17 cellular contexts compared by ENCODE assay signal in the genomic region with DNA sequence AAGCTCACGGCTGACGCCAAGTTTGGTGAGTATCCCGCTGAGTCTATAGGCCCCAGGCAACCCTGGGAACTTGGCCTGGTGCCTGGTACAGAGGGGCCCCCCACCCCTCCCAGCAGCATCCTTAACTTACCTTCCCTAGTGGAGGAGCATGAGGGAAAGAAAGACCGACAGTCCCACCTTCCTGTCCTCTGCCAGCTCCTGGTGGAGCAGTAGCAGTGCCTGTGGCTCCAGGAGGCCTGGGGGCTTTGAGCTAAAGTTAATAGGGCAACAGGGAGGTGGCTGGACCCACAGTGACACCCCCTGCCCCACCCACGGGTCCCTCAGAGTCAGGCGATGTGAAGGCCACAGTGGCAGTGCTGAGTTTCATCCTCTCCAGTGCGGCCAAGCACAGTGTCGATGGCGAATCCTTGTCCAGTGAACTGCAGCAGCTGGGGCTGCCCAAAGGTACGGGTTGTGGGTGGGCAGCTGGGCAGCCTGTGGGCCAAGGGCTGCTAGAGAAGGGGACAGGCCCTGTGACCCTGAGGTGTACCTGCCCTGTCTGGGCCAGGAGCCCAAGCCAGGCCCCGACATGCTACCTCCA. TPM values are rescaled to one million over a fixed set of nuclear protein-coding genes. Genes with fewer than 3 reads are reported as not detected.
DNase-seq lines count a peak whose midpoint lies in the region; ATAC-seq, FAIRE-seq and TF ChIP-seq lines count a peak whose summit lies in the region.
"Had no signal": no experiment of that assay in that cellular context is flagged by ENCODE, and none has a peak within 500 bp of the region (broad histone marks: within the 10 kb centered on the region; RNA-seq: fewer than 3 reads in every experiment).

No MANE protein-coding gene starts in this region.

- DNase-seq in activated T-cell treated with anti-CD3 and anti-CD28 coated beads, Interleukin-2, amount 50 U/mL, for 24 hours = no peak
- DNase-seq in activated T-cell treated with anti-CD3 and anti-CD28 coated beads, Interleukin-2, amount 50 U/mL, for 48 hours = no peak
- no peak for DNase-seq in CD4-positive, CD25-positive, alpha-beta regulatory T cell
- DNase-seq in kidney = peak; percentile 68
- DNase-seq in sigmoid colon = peak; percentile 46
- no peak for DNase-seq in activated CD4-positive, alpha-beta T cell treated with anti-CD3 and anti-CD28 coated beads for 1 hour
- DNase-seq: AML-193, DMS53, GM23248 had no signal

- no peaks in the 10 kb centered on the region for H3K27me3 Mint-ChIP-seq in activated T-cell treated with anti-CD3 and anti-CD28 coated beads, Interleukin-2, amount 50 U/mL, for 24 hours
- no peaks in the 10 kb centered on the region for H3K27me3 Mint-ChIP-seq in CD4-positive, CD25-positive, alpha-beta regulatory T cell

- H3K4me1 Mint-ChIP-seq in activated T-cell treated with anti-CD3 and anti-CD28 coated beads, Interleukin-2, amount 50 U/mL, for 24 hours (ENCODE audit: low read depth) = peaks cover 26% of the 10 kb centered on the region
- H3K4me1 Mint-ChIP-seq in CD4-positive, CD25-positive, alpha-beta regulatory T cell = peaks cover 5 to 33% (median 20%) of the 10 kb centered on the region in 4 donors

- H3K9ac ChIP-seq in kidney (ENCODE audit: low read length in 2 of 2) = no peak overlapping the region
- H3K9ac ChIP-seq: BLaER1, GM23248 had no signal

- no peak for FAIRE-seq in kidney (lab: Jason Lieb, UNC)
- FAIRE-seq: GM12878, GM18507, H54 had no signal

- peaks cover 17% of the 10 kb centered on the region for H3K4me1 ChIP-seq in CD4-positive, CD25-positive, alpha-beta regulatory T cell (ENCODE audit: control insufficient read depth, insufficient read depth, low read length, poor library complexity, severe bottlenecking)
- H3K4me1 ChIP-seq in kidney (ENCODE audit: control insufficient read depth in 1 of 2, insufficient read depth in 1 of 2, low read depth in 1 of 2, low read length in 2 of 2) = peaks cover 0 to 7% of the 10 kb centered on the region in 2 donors
- peaks cover 0 to 19% (median 14%) of the 10 kb centered on the region in 4 donors for H3K4me1 ChIP-seq in sigmoid colon

- no peak overlapping the region for H3K4me3 Mint-ChIP-seq in activated T-cell treated with anti-CD3 and anti-CD28 coated beads, Interleukin-2, amount 50 U/mL, for 24 hours
- H3K4me3 Mint-ChIP-seq in CD4-positive, CD25-positive, alpha-beta regulatory T cell = peak overlapping the region in 1 of 4 donors; percentile 47

- no peaks in the 10 kb centered on the region for H3K9me3 ChIP-seq in CD4-positive, CD25-positive, alpha-beta regulatory T cell (ENCODE audit: control insufficient read depth in 2 of 2, low read length in 2 of 2)
- no peaks in the 10 kb centered on the region for H3K9me3 ChIP-seq in kidney (ENCODE audit: control insufficient read depth in 1 of 2, low read length in 2 of 2)
- H3K9me3 ChIP-seq in sigmoid colon = no peaks in the 10 kb centered on the region
- H3K9me3 ChIP-seq: BLaER1 had no signal

- H3K4me3 ChIP-seq in CD4-positive, CD25-positive, alpha-beta regulatory T cell (ENCODE audit: low read depth, low read length) = no peak overlapping the region
- H3K4me3 ChIP-seq in kidney (ENCODE audit: low read length in 2 of 2) = no peak overlapping the region
- no peak overlapping the region for H3K4me3 ChIP-seq in sigmoid colon
- H3K4me3 ChIP-seq: BLaER1, GM12878, GM23248 had no signal

- no peak for TF ChIP-seq CTCF in kidney (IDR thresholded peaks at IDR 0.05; ENCODE audit: borderline replicate concordance, extremely low read depth, insufficient read depth)
- TF ChIP-seq CTCF in sigmoid colon (IDR thresholded peaks at IDR 0.05) = no peak

- intact Hi-C loops in kidney (cut with DNase I) = no loop called here
- intact Hi-C loops in sigmoid colon (cut with DNase I) = no loop called here

- TF ChIP-seq EP300 in sigmoid colon (IDR thresholded peaks at IDR 0.05) = no peak

- no peak for ATAC-seq in CD4-positive, CD25-positive, alpha-beta regulatory T cell (ENCODE audit: low read depth in 2 of 2)
- ATAC-seq in HG03439 (IDR thresholded peaks at IDR 0.05; ENCODE audit: unreplicated experiment) = no peak
- ATAC-seq: GM12878, HCT116 had no signal

- H3K27me3 ChIP-seq in CD4-positive, CD25-positive, alpha-beta regulatory T cell (ENCODE audit: control insufficient read depth, insufficient read depth, low read length) = no peaks in the 10 kb centered on the region
- no peaks in the 10 kb centered on the region for H3K27me3 ChIP-seq in sigmoid colon
- H3K27me3 ChIP-seq: BLaER1 had no signal

- H3K36me3 ChIP-seq in CD4-positive, CD25-positive, alpha-beta regulatory T cell (ENCODE audit: control insufficient read depth, insufficient read depth, low read length) = peaks cover 5% of the 10 kb centered on the region
- H3K36me3 ChIP-seq in kidney (ENCODE audit: control insufficient read depth in 1 of 2, insufficient read depth in 2 of 2, low read length in 2 of 2) = peaks cover 2 to 8% of the 10 kb centered on the region in 2 donors
- peaks cover 0 to 24% (median 5%) of the 10 kb centered on the region in 4 donors for H3K36me3 ChIP-seq in sigmoid colon

- TF ChIP-seq POLR2A in sigmoid colon (IDR thresholded peaks at IDR 0.05) = no peak

- H3K36me3 Mint-ChIP-seq in activated T-cell treated with anti-CD3 and anti-CD28 coated beads, Interleukin-2, amount 50 U/mL, for 24 hours (ENCODE audit: low read depth) = peaks cover 37% of the 10 kb centered on the region
- H3K36me3 Mint-ChIP-seq in CD4-positive, CD25-positive, alpha-beta regulatory T cell = peaks cover 10% of the 10 kb centered on the region

- H3K27ac Mint-ChIP-seq in activated T-cell treated with anti-CD3 and anti-CD28 coated beads, Interleukin-2, amount 50 U/mL, for 24 hours = peak overlapping the region; percentile 22
- H3K27ac Mint-ChIP-seq in CD4-positive, CD25-positive, alpha-beta regulatory T cell = peak overlapping the region in 2 of 3 donors; percentile 43 to 69

- no peaks in the 10 kb centered on the region for H3K9me3 Mint-ChIP-seq in activated T-cell treated with anti-CD3 and anti-CD28 coated beads, Interleukin-2, amount 50 U/mL, for 24 hours
- H3K9me3 Mint-ChIP-seq in CD4-positive, CD25-positive, alpha-beta regulatory T cell = peaks cover 0 to 2% (median 0%) of the 10 kb centered on the region in 7 donors

- 90 to 94% methylated on average over 11 of the region's 11 CpGs for WGBS in sigmoid colon, 2 donors

- no peak overlapping the region for H3K27ac ChIP-seq in CD4-positive, CD25-positive, alpha-beta regulatory T cell (ENCODE audit: insufficient read depth, low read length, poor library complexity, severe bottlenecking)
- H3K27ac ChIP-seq in kidney (ENCODE audit: low read depth in 2 of 2, low read length in 2 of 2) (no peak overlapping the region), sigmoid colon (no peak overlapping the region)
- H3K27ac ChIP-seq: 22Rv1, BLaER1, GM23248 had no signal

RNA-seq across cellular contexts. Expression of gene COMMD4, which starts 2.9 kb away (rescaled TPM):
- total RNA-seq in CD4-positive, CD25-positive, alpha-beta regulatory T cell = 30.3 TPM
- polyA plus RNA-seq in CD4-positive, CD25-positive, alpha-beta regulatory T cell = 10 to 100 TPM; 44.7 to 68.1 (median 56.6) TPM
- total RNA-seq in kidney (67.6 TPM), sigmoid colon (10 to 100 TPM; 37.8 to 54.3 (median 49.3) TPM)
- polyA plus RNA-seq in kidney (ENCODE audit: insufficient read depth, low read depth, low replicate concordance) (162 TPM), sigmoid colon (100 to 1,000 TPM in 1 of 3 donors, 10 to 100 TPM in 2; 87.9 to 115 (median 98.5) TPM)

RNA-seq across cellular contexts. Expression of gene NEIL1, which starts 8.1 kb away (rescaled TPM):
- 23.7 TPM for total RNA-seq in CD4-positive, CD25-positive, alpha-beta regulatory T cell
- polyA plus RNA-seq in CD4-positive, CD25-positive, alpha-beta regulatory T cell = 1 to 10 TPM; 1.1 to 3.4 (median 1.4) TPM
- total RNA-seq in kidney = 42.9 TPM
- 22.6 TPM for polyA plus RNA-seq in kidney (ENCODE audit: insufficient read depth, low read depth, low replicate concordance)
- total RNA-seq in sigmoid colon = 10 to 100 TPM; 17.5 to 51.5 (median 34.9) TPM
- 10 to 100 TPM in 1 of 3 donors, 1 to 10 TPM in 2; 5.4 to 31.1 (median 6.5) TPM for polyA plus RNA-seq in sigmoid colon

RNA-seq across cellular contexts. Expression of gene MAN2C1, which starts 29.7 kb away (rescaled TPM):
- 353 TPM for total RNA-seq in CD4-positive, CD25-positive, alpha-beta regulatory T cell
- 10 to 100 TPM; 21.4 to 32.9 (median 30.6) TPM for polyA plus RNA-seq in CD4-positive, CD25-positive, alpha-beta regulatory T cell
- 246 TPM for total RNA-seq in kidney
- polyA plus RNA-seq in kidney (ENCODE audit: insufficient read depth, low read depth, low replicate concordance) = 126 TPM
- total RNA-seq in sigmoid colon = 100 to 1,000 TPM in 3 of 4 donors, 10 to 100 TPM in 1; 94.2 to 221 (median 132) TPM
- polyA plus RNA-seq in sigmoid colon = 100 to 1,000 TPM in 1 of 3 donors, 10 to 100 TPM in 2; 18.0 to 146 (median 22.0) TPM

RNA-seq across cellular contexts. Expression of gene GOLGA6D, which starts 56.1 kb away (rescaled TPM):
- not detected for total RNA-seq in CD4-positive, CD25-positive, alpha-beta regulatory T cell
- polyA plus RNA-seq in CD4-positive, CD25-positive, alpha-beta regulatory T cell = not detected
- total RNA-seq in kidney (not detected), sigmoid colon (not detected)
- polyA plus RNA-seq in kidney (ENCODE audit: insufficient read depth, low read depth, low replicate concordance) (not detected), sigmoid colon (not detected)
- total RNA-seq: A673, GM12878, GM23248 had no signal
- polyA plus RNA-seq: GM12878, GM23248 had no signal

Comparison
In these comparisons a context has a peak if more than half of its experiments do, and no peak if none do; other contexts are left out.
1. DNase-seq: peak in kidney (single experiment) and sigmoid colon (single experiment); none in activated T-cell treated with anti-CD3 and anti-CD28 coated beads, Interleukin-2, amount 50 U/mL, for 24 hours (single experiment), activated T-cell treated with anti-CD3 and anti-CD28 coated beads, Interleukin-2, amount 50 U/mL, for 48 hours (0 of 2), CD4-positive, CD25-positive, alpha-beta regulatory T cell (0 of 3) and activated CD4-positive, alpha-beta T cell treated with anti-CD3 and anti-CD28 coated beads for 1 hour (single experiment).